12 cellular contexts compared by ENCODE assay signal in the genomic region with DNA sequence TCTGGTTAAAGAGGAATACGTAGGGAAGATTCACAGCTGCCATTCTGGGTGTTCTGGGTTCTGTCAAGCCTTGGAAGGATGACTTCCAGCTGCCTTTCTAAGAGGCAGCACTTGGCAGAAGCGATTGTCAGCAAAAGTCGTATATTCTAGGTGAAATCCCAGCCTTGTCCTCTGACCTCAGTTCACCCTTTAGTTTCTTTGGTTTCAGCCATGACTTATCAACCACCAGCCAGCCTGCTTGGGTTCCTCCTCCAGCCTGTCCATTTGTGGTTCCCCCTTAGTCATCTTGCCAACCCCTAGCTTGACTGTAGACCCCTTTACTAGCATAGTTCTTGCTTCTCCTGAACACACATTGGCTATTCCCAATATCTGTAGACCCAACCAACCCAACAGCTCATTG.
DNase-seq lines count a peak whose midpoint lies in the region; ATAC-seq and TF ChIP-seq lines count a peak whose summit lies in the region.
"Had no signal": no experiment of that assay in that cellular context is flagged by ENCODE, and none has a peak within 500 bp of the region (broad histone marks: within the 10 kb centered on the region; RNA-seq: fewer than 3 reads in every experiment).

No MANE protein-coding gene starts in this region.

- TF ChIP-seq CTCF in BE2C (IDR thresholded peaks at IDR 0.05; ENCODE audit: low read depth, low read length), result no peak
- TF ChIP-seq CTCF in foreskin keratinocyte (conservative IDR thresholded peaks at IDR 0.05), result no peak

- H3K27me3 ChIP-seq in BE2C, result no peaks in the 10 kb centered on the region
- no peaks in the 10 kb centered on the region for H3K27me3 ChIP-seq in GM23248 (replicated peaks; ENCODE audit: insufficient read depth)
- no peaks in the 10 kb centered on the region for H3K27me3 ChIP-seq in foreskin keratinocyte
- H3K27me3 ChIP-seq: left lung, neural progenitor cell had no signal

- no peak for ATAC-seq in foreskin keratinocyte
- ATAC-seq in HG02588 (IDR thresholded peaks at IDR 0.05; ENCODE audit: unreplicated experiment), result no peak
- ATAC-seq in GM19328 (IDR thresholded peaks at IDR 0.05; ENCODE audit: unreplicated experiment), result no peak

- no peaks in the 10 kb centered on the region for H3K9me3 ChIP-seq in BE2C
- H3K9me3 ChIP-seq in GM23248 (ENCODE audit: low read depth), result no peaks in the 10 kb centered on the region
- H3K9me3 ChIP-seq: left lung had no signal

- H3K27ac ChIP-seq in GM23248, result peak overlapping the region; percentile 50
- peak overlapping the region; percentile 96 for H3K27ac ChIP-seq in foreskin keratinocyte
- H3K27ac ChIP-seq: neural progenitor cell had no signal

- WGBS in GM23248 (ENCODE audit: low coverage in 1 of 2, low lambda C conversion rate in 2 of 2, missing lambda C conversion rate in 2 of 2), 2 experiments, result 37 to 54% methylated on average over 3 of the region's 3 CpGs

- in situ Hi-C loops in GM23248 (cut with MboI), result no loop called here

- H3K4me3 ChIP-seq in BE2C (ENCODE audit: low read depth, low read length) (no peak overlapping the region), GM23248 (no peak overlapping the region)
- H3K4me3 ChIP-seq: left lung, neural progenitor cell had no signal

- peak overlapping the region; percentile 26 for H3K4me2 ChIP-seq in GM23248 (ENCODE audit: unreplicated experiment)
- H3K4me2 ChIP-seq: neural progenitor cell had no signal

- peaks cover 7% of the 10 kb centered on the region; the same call in 1 of the 2 replicates for H3K9me2 ChIP-seq in GM23248 (ENCODE audit: insufficient read depth)

- H3K4me1 ChIP-seq in BE2C (peaks cover 15% of the 10 kb centered on the region; the same call in 1 of the 2 replicates), GM23248 (ENCODE audit: insufficient read depth) (peaks cover 51% of the 10 kb centered on the region), foreskin keratinocyte (peaks cover 61% of the 10 kb centered on the region)
- H3K4me1 ChIP-seq: neural progenitor cell had no signal

- DNase-seq in BE2C (peak; percentile 29), GM23248 (no peak), SK-N-DZ (ENCODE audit: low spot score) (peak; percentile 93), foreskin keratinocyte (no peak), kidney glomerular epithelial cell (lab: John Stamatoyannopoulos, UW) (no peak)
- DNase-seq in activated CD4-positive, CD25-positive, alpha-beta regulatory T cell treated with anti-CD3 and anti-CD28 coated beads, Interleukin-2, amount 50 U/mL, for 72 hours, result no peak
- DNase-seq: activated CD4-positive, alpha-beta T cell treated with anti-CD3 and anti-CD28 coated beads, Interleukin-2, amount 50 U/mL, for 4 hours; left lung; stimulated activated CD8-positive, alpha-beta memory T cell treated with anti-CD3 and anti-CD28 coated beads, Interleukin-4, amount 100 ng/mL, for 48 hours had no signal

- H3F3A ChIP-seq in GM23248 (ENCODE audit: insufficient read depth), result peaks cover 42% of the 10 kb centered on the region

- H3K9ac ChIP-seq in GM23248, result peak overlapping the region; percentile 18; the same call in 1 of the 2 replicates
- H3K9ac ChIP-seq: neural progenitor cell had no signal

- no peak overlapping the region for H2AFZ ChIP-seq in GM23248
- H2AFZ ChIP-seq: neural progenitor cell had no signal

- H3K36me3 ChIP-seq in BE2C (no peaks in the 10 kb centered on the region), GM23248 (ENCODE audit: low read depth) (no peaks in the 10 kb centered on the region)
- H3K36me3 ChIP-seq: left lung, neural progenitor cell had no signal

- no peaks in the 10 kb centered on the region for H3K79me2 ChIP-seq in GM23248 (ENCODE audit: insufficient read depth)

- H4K20me1 ChIP-seq in GM23248 (ENCODE audit: insufficient read depth), result no peaks in the 10 kb centered on the region

Comparison
In these comparisons a context has a peak if more than half of its experiments do, and no peak if none do; other contexts are left out.
1. DNase-seq: peak in BE2C (single experiment) and SK-N-DZ (single experiment); none in GM23248 (single experiment), foreskin keratinocyte (0 of 2), kidney glomerular epithelial cell (single experiment) and activated CD4-positive, CD25-positive, alpha-beta regulatory T cell treated with anti-CD3 and anti-CD28 coated beads, Interleukin-2, amount 50 U/mL, for 72 hours (single experiment).